In the genomic region with DNA sequence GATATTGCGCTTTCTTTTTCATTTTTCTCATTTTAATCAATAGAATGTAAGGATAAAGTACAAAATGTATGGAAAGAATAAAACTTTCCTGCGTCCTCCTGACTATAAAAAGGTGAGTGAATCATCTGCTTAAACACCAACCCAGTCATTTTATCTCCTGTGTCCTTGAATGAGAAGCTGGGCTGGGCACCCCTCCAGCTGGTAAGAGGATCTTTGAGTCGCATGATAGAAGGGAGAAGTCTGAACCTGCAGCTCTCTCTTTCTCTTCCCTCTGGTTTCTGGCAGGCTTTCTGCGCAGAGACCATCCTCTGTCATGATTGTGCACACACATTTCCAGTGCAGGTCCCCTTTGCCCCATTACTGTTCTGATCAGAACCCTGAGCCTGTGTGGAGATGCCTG, we compare ENCODE assay signal across 10 cellular contexts. TPM values are rescaled to one million over a fixed set of nuclear protein-coding genes. Genes with fewer than 3 reads are reported as not detected.
A peak's percentile ranks its signal among the peaks of the same experiment; 100 is the strongest.
DNase-seq lines count a peak whose midpoint lies in the region; ATAC-seq and TF ChIP-seq lines count a peak whose summit lies in the region.
"Had no signal": no experiment of that assay in that cellular context is flagged by ENCODE, and none has a peak within 500 bp of the region (broad histone marks: within the 10 kb centered on the region; RNA-seq: fewer than 3 reads in every experiment).

No MANE protein-coding gene starts in this region.

- H3K36me3 ChIP-seq in SK-N-SH (replicated peaks in 1 of 2; ENCODE audit: control insufficient read depth in 1 of 2, insufficient read depth in 2 of 2, low read length in 1 of 2), result no peaks in the 10 kb centered on the region
- H3K36me3 ChIP-seq in heart right ventricle, result no peaks in the 10 kb centered on the region
- no peaks in the 10 kb centered on the region for H3K36me3 ChIP-seq in tibial artery

- no peaks in the 10 kb centered on the region for H3K9me2 ChIP-seq in SK-N-SH

- no peaks in the 10 kb centered on the region for H3F3A ChIP-seq in SK-N-SH (replicated peaks; ENCODE audit: insufficient read depth)

- H3K27ac ChIP-seq in SK-N-SH (ENCODE audit: low read depth in 2 of 2, low read length in 1 of 2) (no peak overlapping the region), heart right ventricle (peak overlapping the region in 5 of 10 donors; percentile 26 to 55 (median 37)), tibial artery (no peak overlapping the region)

- TF ChIP-seq RAD21 in SK-N-SH (IDR thresholded peaks at IDR 0.05; ENCODE audit: low read length), result no peak

- CTCF ChIA-PET in SK-N-SH (lab: Yijun Ruan, JAX), result no interaction called here

- H3K79me2 ChIP-seq in SK-N-SH (ENCODE audit: insufficient read depth), result no peaks in the 10 kb centered on the region

- TF ChIP-seq EP300 in SK-N-SH (IDR thresholded peaks at IDR 0.05; ENCODE audit: borderline replicate concordance in 1 of 2, low read depth in 1 of 2, low read length in 1 of 2), result no peak

- H3K4me3 ChIP-seq in SK-N-SH (ENCODE audit: low read depth in 2 of 2, low read length in 1 of 2), result no peak overlapping the region
- H3K4me3 ChIP-seq in heart right ventricle, result no peak overlapping the region
- no peak overlapping the region for H3K4me3 ChIP-seq in tibial artery

- peak in 7 of 8 donors; percentile 45 to 82 (median 72) for ATAC-seq in heart right ventricle
- ATAC-seq in omental fat pad (ENCODE audit: low FRiP score), result no peak
- no peak for ATAC-seq in GM18867 (IDR thresholded peaks at IDR 0.05; ENCODE audit: unreplicated experiment)
- no peak for ATAC-seq in GM18909 (IDR thresholded peaks at IDR 0.05; ENCODE audit: poor library complexity, unreplicated experiment)

- H3K9me3 ChIP-seq in SK-N-SH, result no peaks in the 10 kb centered on the region
- no peaks in the 10 kb centered on the region for H3K9me3 ChIP-seq in heart right ventricle
- no peaks in the 10 kb centered on the region for H3K9me3 ChIP-seq in tibial artery

- H3K4me2 ChIP-seq in SK-N-SH, result peak overlapping the region; percentile 43

- H2AFZ ChIP-seq in SK-N-SH (ENCODE audit: low read depth), result no peak overlapping the region

- POLR2A ChIA-PET in SK-N-SH (lab: Yijun Ruan, JAX), result no interaction called here

- intact Hi-C loops in heart right ventricle (cut with DNase I) (no loop called here), tibial artery (cut with DNase I; ENCODE audit: low total_unique reads) (no loop called here)

- no peaks in the 10 kb centered on the region for H4K20me1 ChIP-seq in SK-N-SH (ENCODE audit: insufficient read depth)

- TF ChIP-seq CTCF in SK-N-SH (IDR thresholded peaks at IDR 0.05) (no peak), heart right ventricle (IDR thresholded peaks at IDR 0.05) (no peak), tibial artery (IDR thresholded peaks at IDR 0.05) (no peak), omental fat pad (IDR thresholded peaks at IDR 0.05) (no peak)

- H3K27me3 ChIP-seq in SK-N-SH (ENCODE audit: insufficient read depth), result no peaks in the 10 kb centered on the region
- H3K27me3 ChIP-seq in heart right ventricle, result no peaks in the 10 kb centered on the region
- no peaks in the 10 kb centered on the region for H3K27me3 ChIP-seq in tibial artery

- H3K9ac ChIP-seq in SK-N-SH, result no peak overlapping the region

- H3K4me1 ChIP-seq in SK-N-SH (ENCODE audit: control insufficient read depth in 1 of 2, insufficient read depth in 2 of 2, low read depth in 1 of 2, low read length in 1 of 2) (peaks cover 0 to 20% of the 10 kb centered on the region in 2 experiments; a peak in 2 of 4 replicates), heart right ventricle (peaks cover 4 to 51% (median 17%) of the 10 kb centered on the region in 9 donors), tibial artery (peaks cover 0 to 14% (median 6%) of the 10 kb centered on the region in 4 donors)

- WGBS in SK-N-SH (ENCODE audit: low lambda C conversion rate), result 42% methylated on average over 4 of the region's 4 CpGs
- 51 to 61% methylated on average over 4 of the region's 4 CpGs for WGBS in heart right ventricle, 2 donors

- peak; percentile 15 for DNase-seq in SKM-1 treated with dmso at 0.1 percent for 144 hours (lab: John Stamatoyannopoulos, UW; ENCODE audit: unreplicated experiment)
- DNase-seq in SKM-1 (lab: John Stamatoyannopoulos, UW; ENCODE audit: unreplicated experiment), result no peak
- DNase-seq in SK-N-SH, result no peak
- DNase-seq in heart right ventricle, result peak; percentile 60 to 67
- DNase-seq in tibial artery, result peak; percentile 68 to 71
- DNase-seq in omental fat pad (ENCODE audit: low spot score), result no peak
- DNase-seq: cerebellar nuclear complex, occipital lobe had no signal

TF ChIP-seq in SK-N-SH, 30 proteins besides CTCF, POLR2A, EP300 and RAD21:
- 0 out of 2 replicates have a peak, but pooled peaks have one; percentile 22 for TF ChIP-seq TCF12 (IDR thresholded peaks at IDR 0.05)
- no peak for TF ChIP-seq SIN3A (IDR thresholded peaks at IDR 0.05; ENCODE audit: borderline replicate concordance, low read depth, low read length)
- TF ChIP-seq NFIC (IDR thresholded peaks at IDR 0.05; ENCODE audit: borderline replicate concordance), result peak; percentile 24; the same call in 1 of the 2 replicates
- TF ChIP-seq JUND (IDR thresholded peaks at IDR 0.05), result 0 out of 2 replicates have a peak, but pooled peaks have one; percentile 10
- TF ChIP-seq POLR2AphosphoS5 (IDR thresholded peaks at IDR 0.05; ENCODE audit: low read depth, low read length), result no peak
- TF ChIP-seq, protein P1, sequence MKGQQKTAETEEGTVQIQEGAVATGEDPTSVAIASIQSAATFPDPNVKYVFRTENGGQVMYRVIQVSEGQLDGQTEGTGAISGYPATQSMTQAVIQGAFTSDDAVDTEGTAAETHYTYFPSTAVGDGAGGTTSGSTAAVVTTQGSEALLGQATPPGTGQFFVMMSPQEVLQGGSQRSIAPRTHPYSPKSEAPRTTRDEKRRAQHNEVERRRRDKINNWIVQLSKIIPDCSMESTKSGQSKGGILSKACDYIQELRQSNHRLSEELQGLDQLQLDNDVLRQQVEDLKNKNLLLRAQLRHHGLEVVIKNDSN (IDR thresholded peaks at IDR 0.05; ENCODE audit: borderline replicate concordance, low read depth), result no peak
- no peak for TF ChIP-seq YY1 (IDR thresholded peaks at IDR 0.05; ENCODE audit: low read depth)

RNA-seq across cellular contexts. Expression of a gene that starts 28.3 kb away (rescaled TPM):
- polyA plus RNA-seq in SK-N-SH (2012; rRNA removed), result 12.3 and 19.0 TPM in 2 replicates
- polyA plus RNA-seq in SK-N-SH (2012; cell fraction: cytosol; rRNA removed), result 28.5 and 31.7 TPM in 2 replicates
- 22.4 and 25.4 TPM in 2 replicates for polyA plus RNA-seq in SK-N-SH (2012; cell fraction: nucleus; rRNA removed)
- total RNA-seq in heart right ventricle, result 10 to 100 TPM; 33.9 to 56.0 (median 43.8) TPM
- 10 to 100 TPM; 14.8 to 31.7 TPM for polyA plus RNA-seq in heart right ventricle
- 10 to 100 TPM; 22.9 to 41.6 (median 34.6) TPM for total RNA-seq in omental fat pad

Comparison
In these comparisons a context has a peak if more than half of its experiments do, and no peak if none do; other contexts are left out.
1. DNase-seq: peak in SKM-1 treated with dmso at 0.1 percent for 144 hours (single experiment), heart right ventricle (2 of 2) and tibial artery (2 of 2); none in SKM-1 (single experiment), SK-N-SH (single experiment) and omental fat pad (single experiment).
2. ATAC-seq: peak in heart right ventricle (7 of 8); none in omental fat pad (single experiment), GM18867 (single experiment) and GM18909 (single experiment).